Comparison of ENCODE assay signal across 30 cellular contexts in the genomic region with DNA sequence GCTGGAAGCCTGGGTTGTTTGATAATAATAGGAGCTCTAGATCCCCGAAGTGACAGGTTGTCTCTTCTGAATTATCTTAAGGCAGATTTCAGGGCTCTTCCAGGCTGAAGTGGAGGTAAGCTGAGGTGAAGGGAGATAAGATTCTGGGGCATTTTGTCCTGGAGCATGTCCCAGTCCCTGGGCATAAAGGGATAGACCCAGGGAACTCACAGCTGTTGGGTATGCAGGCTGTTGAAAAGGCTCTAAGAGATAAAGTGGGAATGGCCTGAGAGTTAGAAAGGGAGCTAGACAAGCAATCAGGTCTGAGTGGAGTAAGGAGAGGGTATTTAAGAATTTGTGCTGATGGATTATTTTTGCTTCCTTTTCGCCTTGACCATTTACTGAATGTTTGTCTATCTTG.
DNase-seq lines count a peak whose midpoint lies in the region; ATAC-seq and TF ChIP-seq lines count a peak whose summit lies in the region.
"Had no signal": no experiment of that assay in that cellular context is flagged by ENCODE, and none has a peak within 500 bp of the region (broad histone marks: within the 10 kb centered on the region; RNA-seq: fewer than 3 reads in every experiment).

No MANE protein-coding gene starts in this region.

- H2BK5ac ChIP-seq in mesenchymal stem cell (ENCODE audit: low read depth, low read length, poor library complexity, severe bottlenecking), result no peak overlapping the region

- no peaks in the 10 kb centered on the region for H3K79me1 ChIP-seq in mesenchymal stem cell (replicated peaks; ENCODE audit: low read length, poor library complexity, severe bottlenecking)

- no peak overlapping the region for H3K23ac ChIP-seq in mesenchymal stem cell (ENCODE audit: low read length in 2 of 2)

- no peaks in the 10 kb centered on the region for H3K9me3 Mint-ChIP-seq in activated CD4-positive, alpha-beta T cell treated with anti-CD3 and anti-CD28 coated beads for 36 hours (ENCODE audit: low read depth)
- H3K9me3 Mint-ChIP-seq: activated CD4-positive, alpha-beta memory T cell treated with anti-CD3 and anti-CD28 coated beads for 36 hours; activated naive CD4-positive, alpha-beta T cell treated with anti-CD3 and anti-CD28 coated beads for 36 hours; activated T-helper 1 cell treated with anti-CD3 and anti-CD28 coated beads, Interleukin-12 subunit alpha, Interleukin-12 subunit beta, Interleukin-2, Interleukin-4 antibody, amounts not matched to agents 30 ng/mL and 10 ng/mL and 1 ng/mL, durations not matched to agents 14 hours and 24 hours and 36 hours; CD4-positive, alpha-beta T cell; memory B cell; T-helper 1 cell treated with Interleukin-12 subunit alpha and Interleukin-12 subunit beta and Interleukin-4 antibody, amounts not matched to agents 30 μg/mL and 1 μg/mL, for 36 hours had no signal

- no peak overlapping the region for H4K8ac ChIP-seq in mesenchymal stem cell (ENCODE audit: low read length)

- H3K27me3 ChIP-seq in heart right ventricle, result no peaks in the 10 kb centered on the region
- peaks cover 5 to 15% of the 10 kb centered on the region in 2 experiments for H3K27me3 ChIP-seq in mesenchymal stem cell (ENCODE audit: control insufficient read depth in 1 of 2, insufficient read depth in 1 of 2, low read length in 2 of 2)
- no peaks in the 10 kb centered on the region for H3K27me3 ChIP-seq in stomach
- H3K27me3 ChIP-seq: adrenal gland, esophagus squamous epithelium, MG63, neutrophil, transverse colon had no signal

- 38 to 49% methylated on average over 2 of the region's 2 CpGs for WGBS in heart right ventricle, 2 donors
- WGBS in mesenchymal stem cell, result 79% methylated on average over 1 of the region's 2 CpGs
- 30 to 52% (median 34%) methylated on average over 2 of the region's 2 CpGs for WGBS in stomach, 5 donors

- CTCF ChIA-PET in activated CD4-positive, alpha-beta T cell treated with anti-CD3 and anti-CD28 coated beads for 36 hours (lab: Charles Lee), result no interaction called here

- H2BK15ac ChIP-seq in mesenchymal stem cell (ENCODE audit: low read depth, poor library complexity, severe bottlenecking), result no peak overlapping the region

- TF ChIP-seq CTCF in heart right ventricle (IDR thresholded peaks at IDR 0.05) (no peak), stomach (IDR thresholded peaks at IDR 0.05) (no peak)

- intact Hi-C loops in Right ventricle myocardium inferior (cut with DNase I), result no loop called here
- intact Hi-C loops in cardiac septum (cut with DNase I), result no loop called here
- intact Hi-C loops in heart right ventricle (cut with DNase I), result no loop called here
- intact Hi-C loops in stomach (cut with DNase I; ENCODE audit: low total_unique reads), result no loop called here
- intact Hi-C loops in activated CD4-positive, alpha-beta T cell treated with anti-CD3 and anti-CD28 coated beads for 36 hours (cut with DNase I, micrococcal nuclease), result no loop called here

- no peak overlapping the region for H3K27ac Mint-ChIP-seq in activated CD4-positive, alpha-beta T cell treated with anti-CD3 and anti-CD28 coated beads for 36 hours
- H3K27ac Mint-ChIP-seq: activated CD4-positive, alpha-beta memory T cell treated with anti-CD3 and anti-CD28 coated beads for 36 hours; activated naive CD4-positive, alpha-beta T cell treated with anti-CD3 and anti-CD28 coated beads for 36 hours; activated T-helper 1 cell treated with anti-CD3 and anti-CD28 coated beads, Interleukin-12 subunit alpha, Interleukin-12 subunit beta, Interleukin-2, Interleukin-4 antibody, amounts not matched to agents 30 ng/mL and 10 ng/mL and 1 ng/mL, durations not matched to agents 14 hours and 24 hours and 36 hours; CD4-positive, alpha-beta T cell; memory B cell; progenitor cell of endocrine pancreas; T-helper 1 cell treated with Interleukin-12 subunit alpha and Interleukin-12 subunit beta and Interleukin-4 antibody, amounts not matched to agents 30 μg/mL and 1 μg/mL, for 36 hours had no signal

- peak overlapping the region in 1 of 2 experiments; percentile 27 for H3K14ac ChIP-seq in mesenchymal stem cell (ENCODE audit: low read length in 2 of 2)

- H3K18ac ChIP-seq in mesenchymal stem cell (ENCODE audit: low read depth in 1 of 2, low read length in 2 of 2), result peak overlapping the region in 1 of 2 experiments; percentile 26

- TF ChIP-seq POLR2A in stomach (IDR thresholded peaks at IDR 0.05), result no peak

- H3K27ac ChIP-seq in heart right ventricle (peak overlapping the region in 6 of 10 donors; percentile 33 to 67 (median 58)), mesenchymal stem cell (ENCODE audit: low read length, poor library complexity, severe bottlenecking) (no peak overlapping the region), stomach (peak overlapping the region; percentile 4 to 36 (median 31))
- H3K27ac ChIP-seq: adrenal gland, esophagus squamous epithelium, foreskin keratinocyte, neutrophil had no signal

- H4K91ac ChIP-seq in mesenchymal stem cell (ENCODE audit: low read length), result no peak overlapping the region

- no peaks in the 10 kb centered on the region for H3K36me3 ChIP-seq in heart right ventricle
- H3K36me3 ChIP-seq in mesenchymal stem cell (ENCODE audit: control insufficient read depth in 1 of 2, insufficient read depth in 2 of 2, low read depth in 1 of 2, low read length in 2 of 2), result no peaks in the 10 kb centered on the region
- H3K36me3 ChIP-seq in stomach, result no peaks in the 10 kb centered on the region
- H3K36me3 ChIP-seq: adrenal gland, esophagus squamous epithelium, HAP-1, MG63, neutrophil, transverse colon had no signal

- H3K27me3 Mint-ChIP-seq in activated CD4-positive, alpha-beta T cell treated with anti-CD3 and anti-CD28 coated beads for 36 hours, result peaks cover 8% of the 10 kb centered on the region
- H3K27me3 Mint-ChIP-seq: progenitor cell of endocrine pancreas had no signal

- H2BK12ac ChIP-seq in mesenchymal stem cell (ENCODE audit: low read length in 2 of 2), result no peak overlapping the region

- TF ChIP-seq EP300 in stomach (IDR thresholded peaks at IDR 0.05), result no peak

- H2AFZ ChIP-seq in mesenchymal stem cell (ENCODE audit: low read depth, low read length), result no peak overlapping the region

- DNase-seq in Right ventricle myocardium inferior (ENCODE audit: missing footprints) (no peak), cardiac septum (ENCODE audit: low spot score) (no peak), heart right ventricle (no peak), mesenchymal stem cell (no peak), stomach (no peak)
- no peak for DNase-seq in activated CD4-positive, alpha-beta T cell treated with anti-CD3 and anti-CD28 coated beads for 36 hours
- DNase-seq: activated CD4-positive, alpha-beta memory T cell treated with anti-CD3 and anti-CD28 coated beads for 36 hours; activated CD8-positive, alpha-beta memory T cell treated with anti-CD3 and anti-CD28 coated beads, Interleukin-2, amount 50 U/mL, for 4 hours; activated naive CD4-positive, alpha-beta T cell treated with anti-CD3 and anti-CD28 coated beads for 36 hours; adrenal gland; CD4-positive, alpha-beta T cell; cerebellar nuclear complex; dermis blood vessel endothelial cell; esophagus squamous epithelium; foreskin keratinocyte; KG1; MG63; NCI-H1436; PC-3; stimulated activated CD4-positive, alpha-beta T cell treated with anti-CD3 and anti-CD28 coated beads, Interleukin-4, amount 100 ng/mL, for 24 hours; transverse colon had no signal

- ATAC-seq in Right ventricle myocardium inferior (peak; percentile 62), heart right ventricle (peak in 6 of 8 donors; percentile 38 to 72 (median 50)), GM21515 (IDR thresholded peaks at IDR 0.05; ENCODE audit: unreplicated experiment) (no peak), GM19328 (IDR thresholded peaks at IDR 0.05; ENCODE audit: unreplicated experiment) (no peak)
- ATAC-seq in activated CD4-positive, alpha-beta T cell treated with anti-CD3 and anti-CD28 coated beads for 36 hours, result no peak
- ATAC-seq: foreskin keratinocyte, PC-3, SK-N-SH treated with all-trans-retinoic acid at 6 μM for 48 hours had no signal

- H3K4me3 ChIP-seq in heart right ventricle (no peak overlapping the region), mesenchymal stem cell (ENCODE audit: insufficient read depth in 1 of 2, low read depth in 1 of 2, low read length in 2 of 2) (no peak overlapping the region), stomach (no peak overlapping the region)
- H3K4me3 ChIP-seq: adrenal gland, esophagus squamous epithelium, HAP-1, MG63, transverse colon had no signal

- peak overlapping the region; percentile 54 for H2AK5ac ChIP-seq in mesenchymal stem cell (ENCODE audit: low read length, severe bottlenecking)

- H2BK120ac ChIP-seq in mesenchymal stem cell (ENCODE audit: low read depth, low read length), result no peak overlapping the region

- no peak overlapping the region for H3K4ac ChIP-seq in mesenchymal stem cell (ENCODE audit: low read depth in 1 of 2, low read length in 2 of 2)

- POLR2A ChIA-PET in activated CD4-positive, alpha-beta T cell treated with anti-CD3 and anti-CD28 coated beads for 36 hours (lab: Charles Lee), result no interaction called here

- no peak overlapping the region for H3K4me3 Mint-ChIP-seq in activated CD4-positive, alpha-beta T cell treated with anti-CD3 and anti-CD28 coated beads for 36 hours
- H3K4me3 Mint-ChIP-seq: activated CD4-positive, alpha-beta memory T cell treated with anti-CD3 and anti-CD28 coated beads for 36 hours; activated naive CD4-positive, alpha-beta T cell treated with anti-CD3 and anti-CD28 coated beads for 36 hours; activated T-helper 1 cell treated with anti-CD3 and anti-CD28 coated beads, Interleukin-12 subunit alpha, Interleukin-12 subunit beta, Interleukin-2, Interleukin-4 antibody, amounts not matched to agents 30 ng/mL and 10 ng/mL and 1 ng/mL, durations not matched to agents 14 hours and 24 hours and 36 hours; CD4-positive, alpha-beta T cell; memory B cell; T-helper 1 cell treated with Interleukin-12 subunit alpha and Interleukin-12 subunit beta and Interleukin-4 antibody, amounts not matched to agents 30 μg/mL and 1 μg/mL, for 36 hours had no signal

- peaks cover 0 to 66% (median 23%) of the 10 kb centered on the region in 9 donors for H3K4me1 ChIP-seq in heart right ventricle
- peaks cover 2% of the 10 kb centered on the region for H3K4me1 ChIP-seq in mesenchymal stem cell (ENCODE audit: control insufficient read depth, insufficient read depth, low read depth, low read length)
- peaks cover 42 to 88% (median 75%) of the 10 kb centered on the region in 4 donors for H3K4me1 ChIP-seq in stomach

- no peaks in the 10 kb centered on the region for H3K9me3 ChIP-seq in heart right ventricle
- no peaks in the 10 kb centered on the region for H3K9me3 ChIP-seq in mesenchymal stem cell (ENCODE audit: control insufficient read depth, low read length)
- H3K9me3 ChIP-seq in stomach, result no peaks in the 10 kb centered on the region
- H3K9me3 ChIP-seq: adrenal gland, esophagus squamous epithelium, HAP-1, MG63, neutrophil, transverse colon had no signal

- H3K36me3 Mint-ChIP-seq in activated CD4-positive, alpha-beta T cell treated with anti-CD3 and anti-CD28 coated beads for 36 hours (ENCODE audit: low read depth), result no peaks in the 10 kb centered on the region
- H3K36me3 Mint-ChIP-seq: activated CD4-positive, alpha-beta memory T cell treated with anti-CD3 and anti-CD28 coated beads for 36 hours; memory B cell had no signal

- no peak overlapping the region for H3K9ac ChIP-seq in mesenchymal stem cell (ENCODE audit: low read length)

- H3K4me2 ChIP-seq in mesenchymal stem cell (ENCODE audit: low read length, poor library complexity, severe bottlenecking), result no peak overlapping the region

- no peaks in the 10 kb centered on the region for H3K4me1 Mint-ChIP-seq in activated CD4-positive, alpha-beta T cell treated with anti-CD3 and anti-CD28 coated beads for 36 hours
- H3K4me1 Mint-ChIP-seq: memory B cell had no signal

Comparison
In these comparisons a context has a peak if more than half of its experiments do, and no peak if none do; other contexts are left out.
1. ATAC-seq: peak in Right ventricle myocardium inferior (single experiment) and heart right ventricle (6 of 8); none in GM21515 (single experiment), activated CD4-positive, alpha-beta T cell treated with anti-CD3 and anti-CD28 coated beads for 36 hours (single experiment) and GM19328 (single experiment).